ENCODE assay signal across 10 cellular contexts in the genomic region with DNA sequence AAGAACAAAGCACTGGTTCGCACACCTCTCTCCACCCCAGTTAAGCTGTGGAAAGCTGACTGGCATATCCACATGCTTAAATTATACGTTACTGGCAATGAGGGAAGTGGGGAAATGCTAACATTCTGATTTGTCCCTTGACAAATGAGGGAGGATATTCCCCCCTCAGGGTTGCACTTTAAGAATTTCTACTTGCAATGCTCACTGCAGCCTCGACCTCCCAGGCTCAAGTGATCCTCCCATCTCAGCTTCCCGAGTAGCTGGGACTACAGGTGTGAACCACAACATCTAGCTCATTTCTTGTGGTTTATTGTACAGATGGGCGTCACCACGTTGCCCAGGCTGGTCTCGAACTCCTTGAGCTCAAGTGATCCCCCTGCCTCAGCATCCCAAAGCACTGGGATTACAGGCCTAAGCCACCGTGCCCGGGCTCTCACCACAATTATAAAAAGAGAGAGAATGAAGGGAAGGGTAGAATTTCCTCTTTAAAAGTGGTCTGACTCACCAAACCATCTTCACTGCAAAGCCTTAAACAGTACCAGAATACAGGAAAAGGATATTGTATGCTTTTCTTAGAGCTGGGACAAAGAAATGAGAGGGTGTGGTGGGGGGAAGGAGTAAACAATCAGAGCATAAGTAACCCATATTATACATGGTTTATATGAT. TPM values are rescaled to one million over a fixed set of nuclear protein-coding genes. Genes with fewer than 3 reads are reported as not detected.
DNase-seq lines count a peak whose midpoint lies in the region; ATAC-seq and TF ChIP-seq lines count a peak whose summit lies in the region.
"Had no signal": no experiment of that assay in that cellular context is flagged by ENCODE, and none has a peak within 500 bp of the region (broad histone marks: within the 10 kb centered on the region; RNA-seq: fewer than 3 reads in every experiment).

No MANE protein-coding gene starts in this region.

- peak overlapping the region; percentile 16 to 93 (median 60) for H3K27ac Mint-ChIP-seq in naive B cell

- no peaks in the 10 kb centered on the region for H3K9me3 ChIP-seq in HAP-1
- H3K9me3 ChIP-seq: pancreas had no signal

- no peaks in the 10 kb centered on the region for H3K9me3 Mint-ChIP-seq in naive B cell

- H3K36me3 ChIP-seq in H7 (replicated peaks; ENCODE audit: control insufficient read depth, insufficient read depth, low read length) (no peaks in the 10 kb centered on the region), HAP-1 (replicated peaks) (no peaks in the 10 kb centered on the region)
- H3K36me3 ChIP-seq: pancreas had no signal

- H3K4me3 ChIP-seq in NB4 (ENCODE audit: low read depth, low read length) (no peak overlapping the region), astrocyte of the spinal cord (ENCODE audit: low read depth, low read length) (no peak overlapping the region), H7 (ENCODE audit: insufficient read depth, low read depth, low read length) (no peak overlapping the region), HAP-1 (no peak overlapping the region)
- H3K4me3 ChIP-seq: pancreas had no signal

- POLR2A ChIA-PET in HEK293T (lab: Yijun Ruan, JAX) = interaction anchor here (0.8 kb wide), 1 partner anchor 102 kb away, joined by 3 read pairs; no protein-coding TSS in a partner anchor

- H3K27me3 ChIP-seq in H7 (ENCODE audit: control insufficient read depth, insufficient read depth, low read length) = no peaks in the 10 kb centered on the region
- no peaks in the 10 kb centered on the region for H3K27me3 ChIP-seq in HAP-1 (ENCODE audit: low read depth)
- H3K27me3 ChIP-seq: pancreas had no signal

- CTCF ChIA-PET in HEK293T (lab: Yijun Ruan, JAX) = interaction anchor here (0.8 to 1.3 kb wide), 2 partner anchors 10 to 39 kb away, joined by 3 to 4 read pairs; partner anchors contain the start of gene KANSL1

- no peaks in the 10 kb centered on the region for H3K36me3 Mint-ChIP-seq in naive B cell

- ATAC-seq in naive B cell (ENCODE audit: low read depth in 2 of 2) = peak in 1 of 2 donors; percentile 15

- no peak for TF ChIP-seq POLR2A in NB4 (IDR thresholded peaks at IDR 0.05; ENCODE audit: extremely low read depth, insufficient read length)

- DNase-seq in DMS53 treated with DMSO at 0.1 percent for 48 hours (lab: John Stamatoyannopoulos, UW; ENCODE audit: unreplicated experiment) (peak; percentile 33), NB4 (ENCODE audit: low read depth) (peak; percentile 49), astrocyte of the spinal cord (ENCODE audit: low read depth, low spot score) (peak; percentile 53), naive B cell (no peak), HEK293T (ENCODE audit: extremely low spot score) (no peak), AG20443 (ENCODE audit: low spot score) (no peak), H7 (no peak), HAP-1 (ENCODE audit: low spot score in 2 of 2) (no peak)
- DNase-seq: effector CD4-positive, alpha-beta T cell; pancreas had no signal

- H3K4me3 Mint-ChIP-seq in naive B cell = peak overlapping the region in 6 of 8 donors; percentile 20 to 72 (median 55)

- peaks cover 40% of the 10 kb centered on the region for H3K4me1 ChIP-seq in HAP-1

- peaks cover 63 to 85% (median 76%) of the 10 kb centered on the region in 3 donors for H3K4me1 Mint-ChIP-seq in naive B cell

- H3K27me3 Mint-ChIP-seq in naive B cell = no peaks in the 10 kb centered on the region

- TF ChIP-seq CTCF in NB4 (IDR thresholded peaks at IDR 0.05; ENCODE audit: low read depth, low read length) (no peak), astrocyte of the spinal cord (IDR thresholded peaks at IDR 0.05; ENCODE audit: low read depth, low read length) (no peak)

- in situ Hi-C loops in astrocyte of the spinal cord (cut with HindIII; ENCODE audit: low sequenced_read_pairs) (no loop called here), HAP-1 (cut with MboI; ENCODE audit: low sequenced_read_pairs) (no loop called here)

TF ChIP-seq in HEK293T, 16 proteins besides CTCF, POLR2A, EP300 and RAD21:
- TF ChIP-seq L3MBTL2 (conservative IDR thresholded peaks at IDR 0.05) = no peak
- no peak for TF ChIP-seq LEF1 (IDR thresholded peaks at IDR 0.05; ENCODE audit: borderline replicate concordance)
- TF ChIP-seq, protein P1, sequence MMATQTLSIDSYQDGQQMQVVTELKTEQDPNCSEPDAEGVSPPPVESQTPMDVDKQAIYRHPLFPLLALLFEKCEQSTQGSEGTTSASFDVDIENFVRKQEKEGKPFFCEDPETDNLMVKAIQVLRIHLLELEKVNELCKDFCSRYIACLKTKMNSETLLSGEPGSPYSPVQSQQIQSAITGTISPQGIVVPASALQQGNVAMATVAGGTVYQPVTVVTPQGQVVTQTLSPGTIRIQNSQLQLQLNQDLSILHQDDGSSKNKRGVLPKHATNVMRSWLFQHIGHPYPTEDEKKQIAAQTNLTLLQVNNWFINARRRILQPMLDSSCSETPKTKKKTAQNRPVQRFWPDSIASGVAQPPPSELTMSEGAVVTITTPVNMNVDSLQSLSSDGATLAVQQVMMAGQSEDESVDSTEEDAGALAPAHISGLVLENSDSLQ (IDR thresholded peaks at IDR 0.05) = no peak
- TF ChIP-seq CTBP1 (IDR thresholded peaks at IDR 0.05; ENCODE audit: borderline replicate concordance) = no peak
- no peak for TF ChIP-seq SUZ12 (IDR thresholded peaks at IDR 0.05)
- no peak for TF ChIP-seq FOXA1 (IDR thresholded peaks at IDR 0.05)
- TF ChIP-seq SP1 (IDR thresholded peaks at IDR 0.05) = no peak
- no peak for TF ChIP-seq ZNF384 (IDR thresholded peaks at IDR 0.05)
- no peak for TF ChIP-seq ELF4 (IDR thresholded peaks at IDR 0.05)
- no peak for TF ChIP-seq BHLHE40 (IDR thresholded peaks at IDR 0.05; ENCODE audit: borderline replicate concordance)
- no peak for TF ChIP-seq FOXK2 (IDR thresholded peaks at IDR 0.05)
- TF ChIP-seq HDGF (IDR thresholded peaks at IDR 0.05; ENCODE audit: borderline replicate concordance) = no peak
- no peak for TF ChIP-seq ARNT (IDR thresholded peaks at IDR 0.05)
- no peak for TF ChIP-seq NFRKB (IDR thresholded peaks at IDR 0.05)
- TF ChIP-seq TARDBP (IDR thresholded peaks at IDR 0.05) = no peak
- TF ChIP-seq FOXM1 (IDR thresholded peaks at IDR 0.05; ENCODE audit: borderline replicate concordance) = no peak

RNA-seq across cellular contexts. Expression of gene KANSL1, which starts 38.9 kb away (rescaled TPM):
- polyA plus RNA-seq in naive B cell (ENCODE audit: low read depth in 6 of 6) = 10 to 100 TPM in 5 of 6 donors, 1 to 10 TPM in 1; 5.8 to 27.5 (median 16.5) TPM
- 35.2 and 41.4 TPM in 2 replicates for total RNA-seq in H7 (2014; rRNA removed; shearing (Covaris generic))

Comparison
In these comparisons a context has a peak if more than half of its experiments do, and no peak if none do; other contexts are left out.
1. DNase-seq: peak in DMS53 treated with DMSO at 0.1 percent for 48 hours (single experiment), NB4 (single experiment) and astrocyte of the spinal cord (single experiment); none in naive B cell (single experiment), HEK293T (single experiment), AG20443 (single experiment), H7 (single experiment) and HAP-1 (0 of 2).